8 cellular contexts compared by ENCODE assay signal in genomic region chr10:125868372-125868975, GRCh38. TPM values are rescaled to one million over a fixed set of nuclear protein-coding genes. Genes with fewer than 3 reads are reported as not detected.
A peak's percentile ranks its signal among the peaks of the same experiment; 100 is the strongest.
DNase-seq lines count a peak whose midpoint lies in the region; ATAC-seq, FAIRE-seq and TF ChIP-seq lines count a peak whose summit lies in the region.

No MANE protein-coding gene starts in this region.

- H3K36me3 Mint-ChIP-seq in endothelial cell (ENCODE audit: low read depth, unreplicated experiment), result peaks cover 13% of the 10 kb centered on the region
- H3K36me3 Mint-ChIP-seq in neural progenitor cell, result peaks cover 6% of the 10 kb centered on the region

- H3K79me2 ChIP-seq in neural progenitor cell (ENCODE audit: low read depth), result peaks cover 4% of the 10 kb centered on the region

- CTCF ChIA-PET in A549 (lab: Yijun Ruan, JAX), result interaction anchor here (0.7 to 4.1 kb wide), 32 partner anchors 9 to 881 kb away, joined by 3 to 17 read pairs (median 4); partner anchors contain the start of gene DHX32

- no peaks in the 10 kb centered on the region for H3K9me3 ChIP-seq in A549
- H3K9me3 ChIP-seq in neural progenitor cell (ENCODE audit: low read depth), result no peaks in the 10 kb centered on the region

- H2AFZ ChIP-seq in neural progenitor cell (replicated peaks), result no peak overlapping the region

- H3K4me1 ChIP-seq in A549 (0 out of 3 replicates have a peak, but pooled peaks cover 4% of the 10 kb centered on the region), neural progenitor cell (no peaks in the 10 kb centered on the region)

- H3K27ac ChIP-seq in A549, result no peak overlapping the region
- H3K27ac ChIP-seq in neural progenitor cell, result no peak overlapping the region

- TF ChIP-seq EP300 in A549 (IDR thresholded peaks at IDR 0.05), result no peak

- FAIRE-seq in A549 (lab: Jason Lieb, UNC), result peak; percentile 85

- H3K27ac Mint-ChIP-seq in endothelial cell (ENCODE audit: unreplicated experiment), result no peak overlapping the region
- H3K27ac Mint-ChIP-seq in neural progenitor cell, result no peak overlapping the region

- H3K9ac ChIP-seq in neural progenitor cell, result no peak overlapping the region

- no peaks in the 10 kb centered on the region for H3K9me3 Mint-ChIP-seq in endothelial cell (ENCODE audit: unreplicated experiment)
- H3K9me3 Mint-ChIP-seq in neural progenitor cell, result no peaks in the 10 kb centered on the region

- ATAC-seq in A549 (peak; percentile 73 to 87; a peak in 4 of 6 replicates), HG03175 (IDR thresholded peaks at IDR 0.05; ENCODE audit: unreplicated experiment) (peak; percentile 69)

- no peak overlapping the region for H3K4me3 Mint-ChIP-seq in endothelial cell (ENCODE audit: unreplicated experiment)
- no peak overlapping the region for H3K4me3 Mint-ChIP-seq in neural progenitor cell

- peak; percentile 89 to 90 for TF ChIP-seq RAD21 in A549 (conservative IDR thresholded peaks at IDR 0.05 in 1 of 2, IDR thresholded peaks at IDR 0.05 in 1 of 2)

- TF ChIP-seq CTCF in A549 (IDR thresholded peaks at IDR 0.05) (peak; percentile 88), endothelial cell (IDR thresholded peaks at IDR 0.05; ENCODE audit: unreplicated experiment) (peak; percentile 86), neural progenitor cell (IDR thresholded peaks at IDR 0.05) (peak; percentile 89)

- no peak for TF ChIP-seq POLR2A in A549 (IDR thresholded peaks at IDR 0.05; ENCODE audit: low read length)

- no peak overlapping the region for H3K4me2 ChIP-seq in A549
- H3K4me2 ChIP-seq in neural progenitor cell, result no peak overlapping the region

- H3K27me3 Mint-ChIP-seq in endothelial cell (ENCODE audit: unreplicated experiment) (peaks cover 2% of the 10 kb centered on the region), neural progenitor cell (ENCODE audit: insufficient read depth, low read depth) (peaks cover 2% of the 10 kb centered on the region)

- DNase-seq in A549 (ENCODE audit: low read depth in 1 of 2, low spot score in 1 of 2), result peak; percentile 28 to 74
- DNase-seq in GM04504 (ENCODE audit: low read depth), result peak; percentile 11
- DNase-seq in RPMI8226, result peak; percentile 20
- DNase-seq in endothelial cell (ENCODE audit: low spot score), result peak; percentile 36
- peak; percentile 54 for DNase-seq in neural progenitor cell (ENCODE audit: low spot score)
- DNase-seq in T1000 (lab: John Stamatoyannopoulos, UW), result no peak
- no peak for DNase-seq in NCI-H2107 treated with DMSO at 0.1 percent for 48 hours (lab: John Stamatoyannopoulos, UW; ENCODE audit: unreplicated experiment)

- H3K4me1 Mint-ChIP-seq in endothelial cell (ENCODE audit: unreplicated experiment) (no peaks in the 10 kb centered on the region), neural progenitor cell (no peaks in the 10 kb centered on the region)

- no peaks in the 10 kb centered on the region for H3K27me3 ChIP-seq in neural progenitor cell

- WGBS in A549 (ENCODE audit: missing lambda C conversion rate), result 36% methylated on average over 7 of the region's 7 CpGs

- no peaks in the 10 kb centered on the region for H3K36me3 ChIP-seq in neural progenitor cell

- POLR2A ChIA-PET in A549 (lab: Yijun Ruan, JAX), result no interaction called here

- H3K4me3 ChIP-seq in A549, result no peak overlapping the region
- H3K4me3 ChIP-seq in neural progenitor cell, result no peak overlapping the region

- no peaks in the 10 kb centered on the region for H4K20me1 ChIP-seq in neural progenitor cell (ENCODE audit: low read depth)

- no peaks in the 10 kb centered on the region for H3F3A ChIP-seq in neural progenitor cell (ENCODE audit: low read depth)

TF ChIP-seq in A549, 52 proteins besides CTCF, POLR2A, EP300 and RAD21:
- TF ChIP-seq SMC3 (IDR thresholded peaks at IDR 0.05) (peak; percentile 74), BCL3 (IDR thresholded peaks at IDR 0.05) (no peak)

RNA-seq across cellular contexts. Expression of gene DHX32, which starts 12.6 kb away (rescaled TPM):
- 59.2 and 61.8 TPM in 2 replicates for polyA plus RNA-seq in A549 (2011; rRNA removed)
- 14.3 and 16.2 TPM in 2 replicates for polyA plus RNA-seq in A549 (2012; cell fraction: cytosol; rRNA removed)
- polyA plus RNA-seq in A549 (2012; cell fraction: nucleus; rRNA removed), result 10.0 and 15.6 TPM in 2 replicates
- polyA plus RNA-seq in A549 (2017; fragmentation: RNase III; extraction: RNeasy Plus Mini Kit Qiagen cat#74134 plus additional on column Dnase treatment), result 28.2 to 40.5 TPM (median 37.4 TPM) in 3 replicates
- 32.2 and 34.6 TPM in 2 replicates for polyA minus RNA-seq in A549 (2011; rRNA and poly(A)+ RNA removed)
- 54.0 TPM for total RNA-seq in endothelial cell (ENCODE audit: unreplicated experiment)
- total RNA-seq in neural progenitor cell (ENCODE audit: low replicate concordance), result 53.4 and 59.4 TPM in 2 replicates

RNA-seq across cellular contexts. Expression of gene FANK1, which starts 27.9 kb away (rescaled TPM):
- polyA plus RNA-seq in A549 (2011; rRNA removed), result 4.3 and 5.3 TPM in 2 replicates
- 1.6 and 2.1 TPM in 2 replicates for polyA plus RNA-seq in A549 (2012; cell fraction: cytosol; rRNA removed)
- 1.8 and 5.4 TPM in 2 replicates for polyA plus RNA-seq in A549 (2012; cell fraction: nucleus; rRNA removed)
- polyA plus RNA-seq in A549 (2017; fragmentation: RNase III; extraction: RNeasy Plus Mini Kit Qiagen cat#74134 plus additional on column Dnase treatment), result 3.4 to 5.6 TPM (median 4.1 TPM) in 3 replicates
- polyA minus RNA-seq in A549 (2011; rRNA and poly(A)+ RNA removed), result 3.9 and 5.4 TPM in 2 replicates
- total RNA-seq in endothelial cell (ENCODE audit: unreplicated experiment), result 9.4 TPM
- 5.5 and 12.5 TPM in 2 replicates for total RNA-seq in neural progenitor cell (ENCODE audit: low replicate concordance)

RNA-seq across cellular contexts. Expression of gene BCCIP, which starts 45.1 kb away (rescaled TPM):
- polyA plus RNA-seq in A549 (2011; rRNA removed) (74.0 and 130 TPM in 2 replicates), A549 (2017; fragmentation: RNase III; extraction: RNeasy Plus Mini Kit Qiagen cat#74134 plus additional on column Dnase treatment) (140 to 170 TPM (median 142 TPM) in 3 replicates)
- polyA plus RNA-seq in A549 (2012; cell fraction: cytosol; rRNA removed), result 34.7 and 47.0 TPM in 2 replicates
- 9.4 and 14.5 TPM in 2 replicates for polyA plus RNA-seq in A549 (2012; cell fraction: nucleus; rRNA removed)
- polyA minus RNA-seq in A549 (2011; rRNA and poly(A)+ RNA removed), result 18.0 and 21.0 TPM in 2 replicates
- total RNA-seq in endothelial cell (ENCODE audit: unreplicated experiment) (39.4 TPM), neural progenitor cell (ENCODE audit: low replicate concordance) (76.5 and 122 TPM in 2 replicates)

RNA-seq across cellular contexts. Expression of gene UROS, which starts 45.4 kb away (rescaled TPM):
- polyA plus RNA-seq in A549 (2011; rRNA removed) (53.6 and 71.1 TPM in 2 replicates), A549 (2017; fragmentation: RNase III; extraction: RNeasy Plus Mini Kit Qiagen cat#74134 plus additional on column Dnase treatment) (50.2 to 52.9 TPM (median 51.1 TPM) in 3 replicates)
- 44.1 and 50.7 TPM in 2 replicates for polyA plus RNA-seq in A549 (2012; cell fraction: cytosol; rRNA removed)
- polyA plus RNA-seq in A549 (2012; cell fraction: nucleus; rRNA removed), result 67.1 and 71.3 TPM in 2 replicates
- polyA minus RNA-seq in A549 (2011; rRNA and poly(A)+ RNA removed), result 33.6 and 35.4 TPM in 2 replicates
- total RNA-seq in endothelial cell (ENCODE audit: unreplicated experiment) (61.5 TPM), neural progenitor cell (ENCODE audit: low replicate concordance) (76.3 and 82.2 TPM in 2 replicates)

Comparison
In these comparisons a context has a peak if more than half of its experiments do, and no peak if none do; other contexts are left out.
1. DNase-seq: peak in A549 (2 of 2), GM04504 (single experiment), RPMI8226 (single experiment), endothelial cell (single experiment) and neural progenitor cell (single experiment); none in T1000 (single experiment) and NCI-H2107 treated with DMSO at 0.1 percent for 48 hours (single experiment).
2. Peak in every context shown above with its lines, with median percentiles within 50 percentile points of each other: CTCF ChIP-seq.